ENCODE assay signal across 18 cellular contexts in genomic region chr6:162845972-162846371, GRCh38.
DNase-seq lines count a peak whose midpoint lies in the region; ATAC-seq, FAIRE-seq and TF ChIP-seq lines count a peak whose summit lies in the region.
"Had no signal": no experiment of that assay in that cellular context is flagged by ENCODE, and none has a peak within 500 bp of the region (broad histone marks: within the 10 kb centered on the region; RNA-seq: fewer than 3 reads in every experiment).

No MANE protein-coding gene starts in this region.

- no peak for TF ChIP-seq EP300 in H1 (IDR thresholded peaks at IDR 0.05; ENCODE audit: borderline replicate concordance in 1 of 2, low read depth in 2 of 2, low read length in 2 of 2)
- TF ChIP-seq EP300 in SK-N-SH (IDR thresholded peaks at IDR 0.05; ENCODE audit: borderline replicate concordance in 1 of 2, low read depth in 1 of 2, low read length in 1 of 2) = no peak

- H4K5ac ChIP-seq in H9 (ENCODE audit: insufficient read length, low read depth, low read length) = no peak overlapping the region
- H4K5ac ChIP-seq in H1 (ENCODE audit: insufficient read length, low read depth, low read length) = no peak overlapping the region

- H3K9me3 ChIP-seq in BE2C (no peaks in the 10 kb centered on the region), H9 (ENCODE audit: control insufficient read depth, low read depth, low read length) (no peaks in the 10 kb centered on the region), H1 (ENCODE audit: insufficient read depth in 2 of 2, low read depth in 1 of 2, low read length in 1 of 2) (peaks cover 3 to 5% of the 10 kb centered on the region in 2 experiments; a peak in 1 of 4 replicates), SK-N-SH (no peaks in the 10 kb centered on the region)

- H3K4me3 Mint-ChIP-seq in H9 = no peak overlapping the region
- H3K4me3 Mint-ChIP-seq: CD14-positive monocyte; CD8-positive, alpha-beta T cell had no signal

- H2BK120ac ChIP-seq in H9 (ENCODE audit: low read depth, low read length, poor library complexity, severe bottlenecking) (no peak overlapping the region), H1 (replicated peaks; ENCODE audit: low read depth, low read length) (no peak overlapping the region)

- no peaks in the 10 kb centered on the region for H3K9me2 ChIP-seq in SK-N-SH

- no peak overlapping the region for H3T11ph ChIP-seq in H9 (ENCODE audit: low read length)

- H3K27me3 ChIP-seq in BE2C (no peaks in the 10 kb centered on the region), H9 (ENCODE audit: insufficient read depth, low read length) (no peaks in the 10 kb centered on the region), H1 (replicated peaks in 1 of 4; ENCODE audit: control insufficient read depth in 3 of 4, extremely low read depth in 1 of 4, insufficient read depth in 3 of 4, low read length in 3 of 4) (no peaks in the 10 kb centered on the region), SK-N-SH (ENCODE audit: insufficient read depth) (no peaks in the 10 kb centered on the region)

- H2AK5ac ChIP-seq in H9 (ENCODE audit: insufficient read length, low read length) (no peak overlapping the region), H1 (ENCODE audit: low read depth, low read length) (no peak overlapping the region)

- TF ChIP-seq RAD21 in H1 (IDR thresholded peaks at IDR 0.05 in 1 of 2, conservative IDR thresholded peaks at IDR 0.05 in 1 of 2; ENCODE audit: low read depth in 2 of 2, low read length in 2 of 2) = peak in 1 of 2 experiments; percentile 15; a peak in 2 of 4 replicates
- TF ChIP-seq RAD21 in SK-N-SH (IDR thresholded peaks at IDR 0.05; ENCODE audit: low read length) = no peak

- peaks cover 6 to 8% of the 10 kb centered on the region in 2 experiments for H3K9me3 Mint-ChIP-seq in H9

- ATAC-seq in GM21786 (IDR thresholded peaks at IDR 0.05; ENCODE audit: unreplicated experiment) (no peak), esophagus mucosa (no peak)
- ATAC-seq: CD8-positive, alpha-beta T cell had no signal

- H2BK20ac ChIP-seq in H9 (ENCODE audit: low read depth, low read length, poor library complexity, severe bottlenecking) (no peak overlapping the region), H1 (ENCODE audit: low read length) (no peak overlapping the region)

- H3K23me2 ChIP-seq in H9 (ENCODE audit: insufficient read length, low read depth, low read length, poor library complexity, severe bottlenecking) (no peaks in the 10 kb centered on the region), H1 (ENCODE audit: low read depth, low read length) (no peaks in the 10 kb centered on the region)

- H3K27ac ChIP-seq in H9 (ENCODE audit: insufficient read length, low read depth, low read length) (no peak overlapping the region), H1 (ENCODE audit: low read depth, low read length) (no peak overlapping the region), SK-N-SH (ENCODE audit: low read depth in 2 of 2, low read length in 1 of 2) (no peak overlapping the region)

- TF ChIP-seq POLR2A in H1 (IDR thresholded peaks at IDR 0.05; ENCODE audit: control extremely low read depth in 1 of 2, low read depth in 2 of 2, low read length in 2 of 2) = no peak

- TF ChIP-seq CTCF in BE2C (IDR thresholded peaks at IDR 0.05; ENCODE audit: low read depth, low read length) (0 out of 2 replicates have a peak, but pooled peaks have one; percentile 9), H9 (conservative IDR thresholded peaks at IDR 0.05) (peak; percentile 11; the same call in 1 of the 3 replicates), H1 (IDR thresholded peaks at IDR 0.05; ENCODE audit: control extremely low read depth in 1 of 3, insufficient read depth in 1 of 3, low read depth in 1 of 3, low read length in 3 of 3) (no peak), SK-N-SH (IDR thresholded peaks at IDR 0.05) (no peak)

- no peak for FAIRE-seq in H1 (lab: Jason Lieb, UNC)
- FAIRE-seq: A204.1, G401.6, GM12891, H54 had no signal

- H3K79me1 ChIP-seq in H9 (ENCODE audit: insufficient read depth, low read depth, low read length, poor library complexity, severe bottlenecking) (no peaks in the 10 kb centered on the region), H1 (ENCODE audit: low read depth, low read length) (no peaks in the 10 kb centered on the region)

- H3K9ac ChIP-seq in H9 (ENCODE audit: extremely low read depth, insufficient read length, low read length) = no peak overlapping the region
- no peak overlapping the region for H3K9ac ChIP-seq in H1 (replicated peaks in 1 of 4; ENCODE audit: extremely low read depth in 1 of 4, low read depth in 3 of 4, low read length in 3 of 4)
- H3K9ac ChIP-seq in SK-N-SH = no peak overlapping the region

- no CpG with 5 or more reads among the region's 9 CpGs for WGBS in H9 (ENCODE audit: extremely low coverage, insufficient read length, low lambda C conversion rate)
- WGBS in H1 (ENCODE audit: extremely low coverage in 1 of 2, insufficient coverage in 1 of 2, insufficient read length in 1 of 2, insufficient replicate concordance in 2 of 2, low coverage in 1 of 2, low lambda C conversion rate in 2 of 2, missing lambda C conversion rate in 1 of 2), 2 experiments = 86% methylated on average over 8 of the region's 9 CpGs; no CpG with 5 or more reads in 1 of the 2 experiments
- WGBS in SK-N-SH (ENCODE audit: low lambda C conversion rate) = 74% methylated on average over 7 of the region's 9 CpGs

- H4K91ac ChIP-seq in H9 (ENCODE audit: insufficient read length, low read depth, low read length) (no peak overlapping the region), H1 (replicated peaks; ENCODE audit: insufficient read length, low read length) (no peak overlapping the region)

- H3K4me1 ChIP-seq in BE2C (peaks cover 13% of the 10 kb centered on the region), H9 (ENCODE audit: insufficient read depth, low read length) (no peaks in the 10 kb centered on the region), H1 (replicated peaks in 1 of 4; ENCODE audit: control insufficient read depth in 3 of 4, insufficient read depth in 4 of 4, low read length in 3 of 4) (peaks cover 0 to 8% (median 1%) of the 10 kb centered on the region in 4 experiments; a peak in 3 of 7 replicates), SK-N-SH (ENCODE audit: control insufficient read depth in 1 of 2, insufficient read depth in 2 of 2, low read depth in 1 of 2, low read length in 1 of 2) (peaks cover 0 to 6% of the 10 kb centered on the region in 2 experiments; a peak in 2 of 4 replicates)

- H3K23ac ChIP-seq in H9 (ENCODE audit: insufficient read length, low read depth, low read length) = no peak overlapping the region
- H3K23ac ChIP-seq in H1 (ENCODE audit: insufficient read length) = no peak overlapping the region

- H3K27ac Mint-ChIP-seq in H9 = peak overlapping the region in 1 of 3 experiments; percentile 22; a peak in 1 of 7 replicates
- H3K27ac Mint-ChIP-seq: CD14-positive monocyte; CD8-positive, alpha-beta T cell had no signal

- H2BK5ac ChIP-seq in H9 (ENCODE audit: insufficient read length, low read length) (no peak overlapping the region), H1 (ENCODE audit: low read depth, low read length) (no peak overlapping the region)

- DNase-seq in BE2C = no peak
- peak; percentile 48 for DNase-seq in H9
- no peak for DNase-seq in H1 (ENCODE audit: low read depth in 1 of 2, low spot score in 2 of 2)
- peak; percentile 74 for DNase-seq in islet precursor cell
- DNase-seq in SK-N-SH = no peak
- no peak for DNase-seq in NK-92 treated with Interleukin-12 subunit alpha and Interleukin-12 subunit beta, amount 100 ng/mL, for 24 hours (lab: John Stamatoyannopoulos, UW)
- DNase-seq: CD8-positive, alpha-beta T cell; COR-L47; DMS153; DMS79 treated with DMSO at 0.1 percent for 48 hours; EL had no signal

- POLR2A ChIA-PET in H1 (lab: Charles Lee; ENCODE audit: partially characterized antibody) = no interaction called here
- POLR2A ChIA-PET in SK-N-SH (lab: Yijun Ruan, JAX) = no interaction called here

- H4K20me1 ChIP-seq in H9 (ENCODE audit: control insufficient read depth, insufficient read depth, insufficient read length) (no peaks in the 10 kb centered on the region), H1 (replicated peaks in 1 of 2; ENCODE audit: control insufficient read depth in 1 of 2, insufficient read depth in 2 of 2, low read length in 2 of 2) (no peaks in the 10 kb centered on the region), SK-N-SH (ENCODE audit: insufficient read depth) (no peaks in the 10 kb centered on the region)

- no peak overlapping the region for H3K4me3 ChIP-seq in BE2C (ENCODE audit: low read depth, low read length)
- no peak overlapping the region for H3K4me3 ChIP-seq in H1 (ENCODE audit: extremely low read depth in 1 of 4, insufficient read depth in 2 of 4, low read depth in 3 of 4, low read length in 4 of 4)
- H3K4me3 ChIP-seq in SK-N-SH (ENCODE audit: low read depth in 2 of 2, low read length in 1 of 2) = no peak overlapping the region

- H3K56ac ChIP-seq in H9 (ENCODE audit: insufficient read length, low read depth, low read length) = no peak overlapping the region
- no peak overlapping the region for H3K56ac ChIP-seq in H1 (replicated peaks; ENCODE audit: insufficient read length, low read depth, low read length)

- no peak overlapping the region for H2BK12ac ChIP-seq in H9 (ENCODE audit: insufficient read length, low read depth, low read length)
- no peak overlapping the region for H2BK12ac ChIP-seq in H1 (ENCODE audit: low read depth, low read length)

- H3K79me2 ChIP-seq in H9 (ENCODE audit: insufficient read depth, low read length) (no peaks in the 10 kb centered on the region), H1 (ENCODE audit: control insufficient read depth in 1 of 2, insufficient read depth in 2 of 2, low read length in 2 of 2) (no peaks in the 10 kb centered on the region), SK-N-SH (ENCODE audit: insufficient read depth) (no peaks in the 10 kb centered on the region)

- H3F3A ChIP-seq in SK-N-SH (replicated peaks; ENCODE audit: insufficient read depth) = no peaks in the 10 kb centered on the region

- H3K27me3 Mint-ChIP-seq in H9 (ENCODE audit: low read depth) = no peaks in the 10 kb centered on the region

- H3K36me3 Mint-ChIP-seq in H9 (ENCODE audit: insufficient read depth in 1 of 3, low read depth in 3 of 3) = peaks cover 3 to 6% (median 4%) of the 10 kb centered on the region in 3 experiments; a peak in 6 of 7 replicates
- H3K36me3 Mint-ChIP-seq: CD14-positive monocyte; CD8-positive, alpha-beta T cell had no signal

- H2AFZ ChIP-seq in H9 (ENCODE audit: low read length) (no peak overlapping the region), H1 (ENCODE audit: low read length) (0 out of 2 replicates have a peak overlapping the region, but pooled peaks have one; percentile 23), SK-N-SH (ENCODE audit: low read depth) (no peak overlapping the region)

- no peak overlapping the region for H2BK15ac ChIP-seq in H9 (ENCODE audit: low read depth, low read length)
- H2BK15ac ChIP-seq in H1 (ENCODE audit: low read length) = no peak overlapping the region

- CTCF ChIA-PET in H1 (lab: Charles Lee; ENCODE audit: partially characterized antibody) = interaction anchor here (0.8 kb wide), 1 partner anchor 9 kb away, joined by 4 read pairs; no protein-coding TSS in a partner anchor
- CTCF ChIA-PET in SK-N-SH (lab: Yijun Ruan, JAX) = interaction anchor here (0.6 to 0.7 kb wide), 2 partner anchors 19 to 289 kb away, joined by 3 read pairs; no protein-coding TSS in a partner anchor

- no peak overlapping the region for H3K14ac ChIP-seq in H9 (ENCODE audit: insufficient read depth, low read length)
- H3K14ac ChIP-seq in H1 (ENCODE audit: insufficient read length) = no peak overlapping the region

- H3K4me1 Mint-ChIP-seq in H9 = peaks cover 10 to 13% of the 10 kb centered on the region in 2 experiments
- H3K4me1 Mint-ChIP-seq: CD14-positive monocyte had no signal

- H3K18ac ChIP-seq in H9 (ENCODE audit: insufficient read length, low read depth, low read length) (no peak overlapping the region), H1 (ENCODE audit: extremely low read depth, low read length) (no peak overlapping the region)

- H4K8ac ChIP-seq in H9 (replicated peaks; ENCODE audit: insufficient read length, low read depth, low read length) (no peak overlapping the region), H1 (ENCODE audit: extremely low read depth, insufficient read depth, low read length) (no peak overlapping the region)

- H3K4ac ChIP-seq in H9 (ENCODE audit: low read depth, low read length) (no peak overlapping the region), H1 (replicated peaks; ENCODE audit: insufficient read length, low read depth, low read length) (no peak overlapping the region)

- H3K4me2 ChIP-seq in H9 (ENCODE audit: insufficient read depth, insufficient read length, low read length) = no peak overlapping the region
- no peak overlapping the region for H3K4me2 ChIP-seq in H1 (ENCODE audit: insufficient read depth in 1 of 2, low read depth in 2 of 2, low read length in 2 of 2)
- no peak overlapping the region for H3K4me2 ChIP-seq in SK-N-SH

- H3K36me3 ChIP-seq in BE2C (no peaks in the 10 kb centered on the region), H1 (ENCODE audit: control insufficient read depth in 2 of 4, insufficient read depth in 4 of 4, low read length in 3 of 4) (no peaks in the 10 kb centered on the region; a peak in 2 of 8 replicates), SK-N-SH (replicated peaks in 1 of 2; ENCODE audit: control insufficient read depth in 1 of 2, insufficient read depth in 2 of 2, low read length in 1 of 2) (no peaks in the 10 kb centered on the region)

Comparison
In these comparisons a context has a peak if more than half of its experiments do, and no peak if none do; other contexts are left out.
1. DNase-seq: peak in H9 (single experiment) and islet precursor cell (single experiment); none in BE2C (single experiment), H1 (0 of 2), SK-N-SH (single experiment) and NK-92 treated with Interleukin-12 subunit alpha and Interleukin-12 subunit beta, amount 100 ng/mL, for 24 hours (single experiment).
2. CTCF ChIP-seq: peak in BE2C (single experiment) and H9 (single experiment); none in H1 (0 of 3) and SK-N-SH (single experiment).